19 cellular contexts compared by ENCODE assay signal in genomic region chr12:46461907-46462605, GRCh38.
DNase-seq lines count a peak whose midpoint lies in the region; ATAC-seq, FAIRE-seq and TF ChIP-seq lines count a peak whose summit lies in the region.
"Had no signal": no experiment of that assay in that cellular context is flagged by ENCODE, and none has a peak within 500 bp of the region (broad histone marks: within the 10 kb centered on the region; RNA-seq: fewer than 3 reads in every experiment).

No MANE protein-coding gene starts in this region.

- TF ChIP-seq CTCF in left lung (IDR thresholded peaks at IDR 0.05): no peak
- TF ChIP-seq CTCF in spleen (IDR thresholded peaks at IDR 0.05 in 8 of 11, conservative IDR thresholded peaks at IDR 0.05 in 3 of 11): no peak

- H3K4me3 ChIP-seq in left lung (no peak overlapping the region), spleen (no peak overlapping the region)
- H3K4me3 ChIP-seq: body of pancreas, PC-9 had no signal

- H3K27ac ChIP-seq in left lung (no peak overlapping the region), spleen (peak overlapping the region in 6 of 8 donors; percentile 0 to 85 (median 80))
- H3K27ac ChIP-seq: body of pancreas, HL-60, PC-9 had no signal

- H3K27me3 ChIP-seq in left lung (no peaks in the 10 kb centered on the region), spleen (replicated peaks in 1 of 7) (no peaks in the 10 kb centered on the region)
- H3K27me3 ChIP-seq: body of pancreas had no signal

- ATAC-seq in left lung (peak; percentile 27), GM21367 (IDR thresholded peaks at IDR 0.05; ENCODE audit: unreplicated experiment) (no peak)
- ATAC-seq: WTC11 had no signal

- WGBS in spleen, 5 donors: 73 to 84% (median 81%) methylated on average over 4 of the region's 4 CpGs

- DNase-seq in EH (ENCODE audit: low read depth) (peak; percentile 70), left lung (no peak), spleen (no peak), kidney glomerular epithelial cell (lab: John Stamatoyannopoulos, UW) (no peak), frontal cortex (ENCODE audit: low spot score in 2 of 2) (no peak), NCI-H128 (lab: John Stamatoyannopoulos, UW; ENCODE audit: unreplicated experiment) (no peak)
- DNase-seq: activated naive CD4-positive, alpha-beta T cell; body of pancreas; effector CD4-positive, alpha-beta T cell; Karpas-422; NCI-H2029; NCI-H69; PC-9; stimulated activated CD4-positive, alpha-beta T cell treated with anti-CD3 and anti-CD28 coated beads, Interleukin-15, amount 100 ng/mL, for 24 hours; substantia nigra had no signal

- FAIRE-seq in TTC549 (lab: Jason Lieb, UNC) (peak; percentile 95), frontal cortex (lab: Jason Lieb, UNC) (no peak)

- H3K36me3 ChIP-seq in left lung (no peaks in the 10 kb centered on the region), spleen (no peaks in the 10 kb centered on the region)

- H3K4me1 ChIP-seq in left lung (peaks cover 9 to 30% of the 10 kb centered on the region in 2 donors), spleen (peaks cover 28 to 57% (median 44%) of the 10 kb centered on the region in 6 donors)
- H3K4me1 ChIP-seq: body of pancreas had no signal

- no peak for TF ChIP-seq POLR2A in spleen (IDR thresholded peaks at IDR 0.05)

- H3K9me3 ChIP-seq in left lung: no peaks in the 10 kb centered on the region
- H3K9me3 ChIP-seq in spleen: peaks cover 0 to 8% (median 0%) of the 10 kb centered on the region in 8 donors
- H3K9me3 ChIP-seq: body of pancreas had no signal

- intact Hi-C loops in left lung (cut with DNase I) (no loop called here), spleen (cut with DNase I; ENCODE audit: low total_unique reads) (no loop called here)

Comparison
In these comparisons a context has a peak if more than half of its experiments do, and no peak if none do; other contexts are left out.
1. H3K27ac ChIP-seq: peak in spleen (6 of 8); none in left lung (0 of 2).